In genomic region chr22:49694462-49695260, GRCh38 we compare ENCODE assay signal across 21 cellular contexts.
"Had no signal": no experiment of that assay in that cellular context is flagged by ENCODE, and none has a peak within 500 bp of the region (broad histone marks: within the 10 kb centered on the region; RNA-seq: fewer than 3 reads in every experiment).

No MANE protein-coding gene starts in this region.

- DNase-seq: cortex of kidney; effector memory CD8-positive, alpha-beta T cell; hypothalamus; kidney; left cardiac atrium; left ventricle myocardium inferior; mammary epithelial cell; mesendoderm; naive thymus-derived CD8-positive, alpha-beta T cell; nephron progenitor cell; occipital lobe; right lobe of liver; stimulated activated CD4-positive, alpha-beta T cell treated with anti-CD3 and anti-CD28 coated beads, Interleukin-12 subunit alpha, Interleukin-12 subunit beta, amount 100 ng/mL, for 4 hours; stimulated activated CD4-positive, alpha-beta T cell treated with anti-CD3 and anti-CD28 coated beads, Interleukin-1b, Interleukin-23, amount 100 ng/mL, for 48 hours; stimulated activated CD4-positive, alpha-beta T cell treated with anti-CD3 and anti-CD28 coated beads, Interleukin-4, amount 100 ng/mL, for 1 hour; stimulated activated CD8-positive, alpha-beta memory T cell treated with anti-CD3 and anti-CD28 coated beads, Interleukin-4, amount 100 ng/mL, for 48 hours; stimulated activated naive CD4-positive, alpha-beta T cell; stimulated activated naive CD8-positive, alpha-beta T cell treated with anti-CD3 and anti-CD28 coated beads, Interleukin-15, amount 100 ng/mL, for 72 hours; thyroid gland; trophoblast cell had no signal

- ATAC-seq: effector memory CD8-positive, alpha-beta T cell; left cardiac atrium; naive thymus-derived CD8-positive, alpha-beta T cell; pancreas; right lobe of liver; stimulated activated naive CD8-positive, alpha-beta T cell treated with anti-CD3 and anti-CD28 coated beads, Interleukin-15, amount 100 ng/mL, for 72 hours had no signal
